ENCODE assay signal across 7 cellular contexts in the genomic region with DNA sequence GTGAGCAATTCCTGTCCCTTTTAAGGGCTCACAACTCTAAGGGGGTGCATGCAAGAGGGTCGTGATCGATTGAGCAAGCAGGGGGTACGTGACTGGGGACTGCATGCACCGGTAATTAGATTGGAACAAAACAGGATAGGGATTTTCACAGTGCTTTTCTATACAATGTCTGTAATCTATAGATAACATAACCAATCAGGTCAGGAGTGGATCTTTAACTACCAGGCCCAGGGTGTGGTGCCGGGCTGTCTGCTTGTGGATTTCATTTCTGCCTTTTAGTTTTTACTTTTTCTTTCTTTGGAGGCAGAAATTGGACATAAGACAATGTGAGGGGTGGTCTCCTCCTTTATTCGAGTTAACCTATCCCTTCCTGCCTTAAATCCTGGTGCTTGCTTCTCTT. TPM values are rescaled to one million over a fixed set of nuclear protein-coding genes. Genes with fewer than 3 reads are reported as not detected.
DNase-seq lines count a peak whose midpoint lies in the region; ATAC-seq and TF ChIP-seq lines count a peak whose summit lies in the region.
"Not testable (repeated sequence)": the region's sequence is repeated elsewhere in the genome, so short reads cannot be mapped to it uniquely, and the experiment has no call there.

No MANE protein-coding gene starts in this region.

- not testable (repeated sequence) for TF ChIP-seq CTCF in GM23338 (conservative IDR thresholded peaks at IDR 0.05; ENCODE audit: low read depth in 2 of 2); WTC11 (IDR thresholded peaks at IDR 0.05); dorsolateral prefrontal cortex (IDR thresholded peaks at IDR 0.05 in 54 of 56, conservative IDR thresholded peaks at IDR 0.05 in 2 of 56; ENCODE audit: low read depth in 1 of 56, partially characterized antibody in 56 of 56); progenitor cell of endocrine pancreas (IDR thresholded peaks at IDR 0.05; ENCODE audit: unreplicated experiment)

- POLR2A ChIA-PET in WTC11 (lab: Charles Lee), result not testable (repeated sequence)

- peaks cover 11% of the 10 kb centered on the region; the same call in 2 of the 3 replicates for H3K9me3 Mint-ChIP-seq in GM23338
- peaks cover 17% of the 10 kb centered on the region for H3K9me3 Mint-ChIP-seq in WTC11
- not testable (repeated sequence) for H3K9me3 Mint-ChIP-seq in progenitor cell of endocrine pancreas (ENCODE audit: low read depth)

- H3K4me1 ChIP-seq in GM23338 (ENCODE audit: insufficient read depth) (peaks cover 35% of the 10 kb centered on the region), HUES48 (ENCODE audit: control insufficient read depth, insufficient read depth, low read length) (peaks cover 21% of the 10 kb centered on the region)

- ATAC-seq in GM23338, WTC11: not testable (repeated sequence)

- H3K27ac ChIP-seq in GM23338 (ENCODE audit: low read depth) (peak overlapping the region; percentile 29; the same call in 1 of the 2 replicates), cingulate gyrus (ENCODE audit: low read depth, low read length) (peak overlapping the region; percentile 65), dorsolateral prefrontal cortex (peak overlapping the region in 51 of 59 donors; percentile 6 to 86 (median 70)), temporal lobe (ENCODE audit: low read depth, low read length) (peak overlapping the region; percentile 36)
- H3K27ac ChIP-seq in HUES48 (ENCODE audit: low read depth, low read length), result not testable (repeated sequence)

- H3K4me3 Mint-ChIP-seq in GM23338; WTC11; progenitor cell of endocrine pancreas (ENCODE audit: low read depth): not testable (repeated sequence)

- H3K4me3 ChIP-seq in GM23338; HUES48 (ENCODE audit: low read depth, low read length): not testable (repeated sequence)
- H3K4me3 ChIP-seq in dorsolateral prefrontal cortex, result peak overlapping the region in 6 of 59 donors; percentile 13 to 26 (median 16)

- H3K27me3 Mint-ChIP-seq in GM23338 (ENCODE audit: insufficient read depth, low read depth, poor library complexity); WTC11 (ENCODE audit: low read depth); progenitor cell of endocrine pancreas: not testable (repeated sequence)

- H3K27me3 ChIP-seq in GM23338 (ENCODE audit: insufficient read depth); HUES48 (ENCODE audit: control insufficient read depth, insufficient read depth, low read length); dorsolateral prefrontal cortex: not testable (repeated sequence)

- CTCF ChIA-PET in WTC11 (lab: Charles Lee), result interaction anchor here (1.1 to 1.2 kb wide), 2 partner anchors 19 to 225 kb away, joined by 3 read pairs; no protein-coding TSS in a partner anchor

- peak overlapping the region; percentile 79; the same call in 1 of the 2 replicates for H3K4me2 ChIP-seq in GM23338

- H4K20me1 ChIP-seq in GM23338 (replicated peaks; ENCODE audit: insufficient read depth), result not testable (repeated sequence)

- H3F3A ChIP-seq in GM23338 (replicated peaks; ENCODE audit: low read depth), result not testable (repeated sequence)

- not testable (repeated sequence) for H3K79me2 ChIP-seq in GM23338 (replicated peaks; ENCODE audit: insufficient read depth)

- peaks cover 16% of the 10 kb centered on the region; the same call in 2 of the 3 replicates for H3K36me3 Mint-ChIP-seq in GM23338 (ENCODE audit: low read depth)
- H3K36me3 Mint-ChIP-seq in WTC11, result peaks cover 14% of the 10 kb centered on the region
- H3K36me3 Mint-ChIP-seq in progenitor cell of endocrine pancreas (ENCODE audit: insufficient read depth), result not testable (repeated sequence)

- H3K27ac Mint-ChIP-seq in GM23338, result peak overlapping the region; percentile 87
- peak overlapping the region; percentile 32; the same call in 1 of the 2 replicates for H3K27ac Mint-ChIP-seq in WTC11
- H3K27ac Mint-ChIP-seq in progenitor cell of endocrine pancreas, result peak overlapping the region; percentile 17

- H3K9me3 ChIP-seq in HUES48 (ENCODE audit: control insufficient read depth, insufficient read depth, low read length), result not testable (repeated sequence)

- 0 out of 2 replicates have a peak overlapping the region, but pooled peaks have one; percentile 4 for H3K9ac ChIP-seq in HUES48 (ENCODE audit: low read depth, low read length)

- DNase-seq in GM23338 (ENCODE audit: low spot score); WTC11 (ENCODE audit: low spot score); dorsolateral prefrontal cortex; progenitor cell of endocrine pancreas (ENCODE audit: low spot score, unreplicated experiment): not testable (repeated sequence)

- H3K4me1 Mint-ChIP-seq in GM23338, result peaks cover 26% of the 10 kb centered on the region
- peaks cover 34% of the 10 kb centered on the region for H3K4me1 Mint-ChIP-seq in WTC11
- peaks cover 16% of the 10 kb centered on the region for H3K4me1 Mint-ChIP-seq in progenitor cell of endocrine pancreas (ENCODE audit: low read depth)

- not testable (repeated sequence) for H3K9me2 ChIP-seq in GM23338 (ENCODE audit: insufficient read depth)

- not testable (repeated sequence) for H2AFZ ChIP-seq in GM23338

- not testable (repeated sequence) for H3K36me3 ChIP-seq in GM23338 (ENCODE audit: insufficient read depth); HUES48 (ENCODE audit: control insufficient read depth, insufficient read depth, low read length)

- intact Hi-C loops in dorsolateral prefrontal cortex (cut with DNase I), result not testable (repeated sequence)

RNA-seq across cellular contexts. Expression of a gene that starts 40.9 kb away (rescaled TPM):
- 25.2 and 26.5 TPM in 2 replicates for total RNA-seq in GM23338 (2014; rRNA removed; shearing (Covaris generic))
- polyA plus RNA-seq in GM23338 (2016; fragmentation: Nextera tagmentation; extraction: Ambion mirVana), result 5.2 and 6.2 TPM in 2 replicates
- total RNA-seq in WTC11 (2021) (12.3 to 13.7 TPM (median 12.8 TPM) in 3 replicates), dorsolateral prefrontal cortex (10 to 100 TPM; 24.6 to 97.5 (median 41.3) TPM), progenitor cell of endocrine pancreas (14.7 and 22.3 TPM in 2 replicates), temporal lobe (12.3 TPM)

Comparison
In these comparisons a context has a peak if more than half of its experiments do, and no peak if none do; other contexts are left out.
1. H3K27ac Mint-ChIP-seq: peak in every context shown above with its lines; median percentile 87 in GM23338; 32 in WTC11; 17 in progenitor cell of endocrine pancreas.